In the genomic region with DNA sequence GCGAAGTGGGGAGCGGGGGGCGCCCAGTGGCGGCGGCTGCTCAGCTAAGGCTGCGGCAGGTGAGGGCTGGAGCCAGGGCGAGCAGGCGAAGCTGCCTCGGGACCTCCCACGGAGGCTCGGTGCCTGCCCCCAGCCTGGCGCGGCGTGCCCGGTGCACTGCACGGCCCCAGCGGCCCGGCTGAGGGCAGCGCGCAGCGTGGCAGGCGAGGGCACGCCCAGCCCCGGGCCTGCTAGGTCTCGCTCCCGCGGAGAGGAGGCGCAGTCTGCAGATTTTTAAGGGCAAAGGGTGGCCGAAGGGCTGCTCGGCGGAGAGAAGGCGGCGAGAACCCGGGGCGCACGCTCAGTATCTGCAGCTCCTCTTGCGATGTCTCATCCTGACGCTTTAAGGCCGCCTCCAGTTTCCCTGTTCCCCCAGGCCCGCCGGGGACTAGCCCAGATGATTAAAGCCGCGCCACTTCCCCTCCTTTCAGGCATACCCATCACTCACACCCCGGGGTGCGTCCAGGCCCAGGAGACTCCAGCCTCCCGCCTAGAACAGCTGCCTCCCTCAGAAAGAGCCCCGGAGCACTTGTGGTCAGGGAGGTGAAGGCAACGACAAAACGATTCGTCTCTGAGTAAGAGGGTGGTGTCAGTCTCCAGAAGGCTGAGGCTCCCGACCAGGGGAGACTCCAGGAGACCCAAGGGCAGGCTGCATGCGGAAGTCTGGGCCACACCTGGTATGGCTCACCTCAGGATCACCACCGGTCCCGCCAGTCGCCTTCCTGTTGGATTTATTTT, we compare ENCODE assay signal across 8 cellular contexts. TPM values are rescaled to one million over a fixed set of nuclear protein-coding genes. Genes with fewer than 3 reads are reported as not detected.
DNase-seq lines count a peak whose midpoint lies in the region; ATAC-seq and TF ChIP-seq lines count a peak whose summit lies in the region.

A gene with protein sequence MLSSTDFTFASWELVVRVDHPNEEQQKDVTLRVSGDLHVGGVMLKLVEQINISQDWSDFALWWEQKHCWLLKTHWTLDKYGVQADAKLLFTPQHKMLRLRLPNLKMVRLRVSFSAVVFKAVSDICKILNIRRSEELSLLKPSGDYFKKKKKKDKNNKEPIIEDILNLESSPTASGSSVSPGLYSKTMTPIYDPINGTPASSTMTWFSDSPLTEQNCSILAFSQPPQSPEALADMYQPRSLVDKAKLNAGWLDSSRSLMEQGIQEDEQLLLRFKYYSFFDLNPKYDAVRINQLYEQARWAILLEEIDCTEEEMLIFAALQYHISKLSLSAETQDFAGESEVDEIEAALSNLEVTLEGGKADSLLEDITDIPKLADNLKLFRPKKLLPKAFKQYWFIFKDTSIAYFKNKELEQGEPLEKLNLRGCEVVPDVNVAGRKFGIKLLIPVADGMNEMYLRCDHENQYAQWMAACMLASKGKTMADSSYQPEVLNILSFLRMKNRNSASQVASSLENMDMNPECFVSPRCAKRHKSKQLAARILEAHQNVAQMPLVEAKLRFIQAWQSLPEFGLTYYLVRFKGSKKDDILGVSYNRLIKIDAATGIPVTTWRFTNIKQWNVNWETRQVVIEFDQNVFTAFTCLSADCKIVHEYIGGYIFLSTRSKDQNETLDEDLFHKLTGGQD (minus strand): TSS at position 158 of the 777 bp plus-strand sequence. CDS start 3,476 bp downstream, outside the sequence.

- no peak for DNase-seq in AG04449 (ENCODE audit: low read depth, low spot score)
- DNase-seq in PC-9, result peak; percentile 77 to 91
- DNase-seq in body of pancreas, result peak; percentile 63 to 76 (median 68)
- no peak for DNase-seq in NCI-H1694 treated with DMSO at 0.1 percent for 48 hours (lab: John Stamatoyannopoulos, UW)

- intact Hi-C loops in PC-9 (cut with micrococcal nuclease; ENCODE audit: unreplicated experiment) (no loop called here), body of pancreas (cut with DNase I) (no loop called here)

- WGBS in body of pancreas, 2 donors, result 6 to 24% methylated on average over 10 to 55 of the region's 55 CpGs

- peak within 1 kb of the TSS; percentile 53 for H3K9ac ChIP-seq in iPS-18a (ENCODE audit: low read length)

- TF ChIP-seq POLR2A in body of pancreas (IDR thresholded peaks at IDR 0.05), result peak; percentile 48 to 59 (median 55)

- H3K27me3 ChIP-seq in PC-9 (ENCODE audit: insufficient read depth, low read depth) (no peaks in the 10 kb centered on the region), body of pancreas (no peaks in the 10 kb centered on the region), iPS-18a (ENCODE audit: control insufficient read depth, insufficient read depth, low read length) (peaks cover 18% of the 10 kb centered on the region)

- peaks cover 30% of the 10 kb centered on the region for H3K79me2 ChIP-seq in PC-9 (ENCODE audit: low read depth)

- H4K20me1 ChIP-seq in PC-9 (ENCODE audit: insufficient read depth), result no peaks in the 10 kb centered on the region

- no peaks in the 10 kb centered on the region for H3K9me3 ChIP-seq in PC-9 (ENCODE audit: insufficient read depth, low read depth)
- H3K9me3 ChIP-seq in body of pancreas, result no peaks in the 10 kb centered on the region
- H3K9me3 ChIP-seq in iPS-18a (ENCODE audit: control insufficient read depth, low read depth, low read length), result no peaks in the 10 kb centered on the region

- H3K36me3 ChIP-seq in PC-9 (ENCODE audit: low read depth), result peaks cover 19% of the 10 kb centered on the region
- H3K36me3 ChIP-seq in body of pancreas (replicated peaks in 1 of 2; ENCODE audit: insufficient read depth in 1 of 2, low read depth in 2 of 2), result no peaks in the 10 kb centered on the region
- peaks cover 4% of the 10 kb centered on the region for H3K36me3 ChIP-seq in iPS-18a (ENCODE audit: control insufficient read depth, low read depth, low read length)

- H3F3A ChIP-seq in PC-9 (ENCODE audit: insufficient read depth, low read depth), result peaks cover 48% of the 10 kb centered on the region

- ATAC-seq in GM18517 (IDR thresholded peaks at IDR 0.05; ENCODE audit: unreplicated experiment), result peak; percentile 70
- peak; percentile 56 for ATAC-seq in HG03521 (IDR thresholded peaks at IDR 0.05; ENCODE audit: unreplicated experiment)
- peak; percentile 94 for ATAC-seq in body of pancreas

- H3K27ac ChIP-seq in PC-9, result peak within 1 kb of the TSS; percentile 86
- H3K27ac ChIP-seq in body of pancreas, result peak within 1 kb of the TSS; percentile 36 to 82 (median 72)
- no peak within 1 kb of the TSS for H3K27ac ChIP-seq in iPS-18a (ENCODE audit: low read length)
- peak within 1 kb of the TSS; percentile 46 to 94 (median 73) for H3K27ac ChIP-seq in skin epidermis

- H2AFZ ChIP-seq in PC-9, result peak within 1 kb of the TSS; percentile 82

- POLR2A ChIA-PET in AG04449 (lab: Yijun Ruan, JAX) (no interaction called here), PC-9 (lab: Charles Lee; ENCODE audit: unreplicated experiment) (no interaction called here)

- peak; percentile 28 for TF ChIP-seq CTCF in AG04449 (IDR thresholded peaks at IDR 0.05; ENCODE audit: insufficient read depth, low read length, missing control alignments)
- no peak; the same call in 1 of the 2 replicates for TF ChIP-seq CTCF in PC-9 (conservative IDR thresholded peaks at IDR 0.05)
- TF ChIP-seq CTCF in body of pancreas (IDR thresholded peaks at IDR 0.05), result peak in 5 of 7 experiments; percentile 10 to 42 (median 20)

- H3K4me2 ChIP-seq in PC-9, result peak within 1 kb of the TSS; percentile 91

- TSS peak; percentile 93 for BruUV-seq in PC-9 (replicated peaks; lab: Mats Ljungman, UMichigan)

- H3K4me3 ChIP-seq in AG04449 (ENCODE audit: low read depth, low read length), result peak within 1 kb of the TSS; percentile 57
- peak within 1 kb of the TSS; percentile 84 for H3K4me3 ChIP-seq in PC-9
- peak within 1 kb of the TSS; percentile 18 to 37 for H3K4me3 ChIP-seq in body of pancreas
- peak within 1 kb of the TSS; percentile 64 for H3K4me3 ChIP-seq in iPS-18a (ENCODE audit: low read length)
- peak within 1 kb of the TSS; percentile 33 to 59 (median 40) for H3K4me3 ChIP-seq in skin epidermis

- CTCF ChIA-PET in AG04449 (lab: Yijun Ruan, JAX), result interaction anchor here (1.0 to 1.5 kb wide), 4 partner anchors 14 to 1813 kb away, joined by 4 to 6 read pairs (median 4); no protein-coding TSS in a partner anchor
- CTCF ChIA-PET in PC-9 (lab: Charles Lee), result interaction anchor here (0.6 kb wide), 1 partner anchor 49 kb away, joined by 6 read pairs; no protein-coding TSS in a partner anchor

- H3K4me1 ChIP-seq in PC-9 (replicated peaks; ENCODE audit: insufficient read depth) (peaks cover 34% of the 10 kb centered on the region), body of pancreas (peaks cover 18% of the 10 kb centered on the region), iPS-18a (ENCODE audit: control insufficient read depth, low read depth, low read length) (peaks cover 34% of the 10 kb centered on the region)

- no peaks in the 10 kb centered on the region for H3K9me2 ChIP-seq in PC-9 (ENCODE audit: insufficient read depth)

RNA-seq across cellular contexts. Expression of the gene that starts here (rescaled TPM):
- 18.2 and 20.6 TPM in 2 replicates for total RNA-seq in PC-9 (2021)
- 1 to 10 TPM; 3.0 to 5.7 TPM for total RNA-seq in body of pancreas

Comparison
In these comparisons a context has a peak if more than half of its experiments do, and no peak if none do; other contexts are left out.
1. DNase-seq: peak in PC-9 (2 of 2) and body of pancreas (4 of 4); none in AG04449 (single experiment) and NCI-H1694 treated with DMSO at 0.1 percent for 48 hours (single experiment).
2. H3K4me3 ChIP-seq: peak in every context shown above with its lines; median percentile 84 in PC-9; 64 in iPS-18a; 57 in AG04449; 40 in skin epidermis; 28 in body of pancreas.
3. Peak in every context shown above with its lines, with median percentiles within 50 percentile points of each other: ATAC-seq.